ENCODE assay signal across 8 cellular contexts in genomic region chr2:196131949-196132925, GRCh38. TPM values are rescaled to one million over a fixed set of nuclear protein-coding genes. Genes with fewer than 3 reads are reported as not detected.
DNase-seq lines count a peak whose midpoint lies in the region; ATAC-seq and TF ChIP-seq lines count a peak whose summit lies in the region.

No MANE protein-coding gene starts in this region.

- H3K9me3 ChIP-seq in SJCRH30 (replicated peaks) (peaks cover 45% of the 10 kb centered on the region), stomach (peaks cover 34 to 75% (median 50%) of the 10 kb centered on the region in 4 donors)

- H3K4me3 ChIP-seq in SJCRH30 (no peak overlapping the region), stomach (no peak overlapping the region)

- peak; percentile 79 to 82 for DNase-seq in SJCRH30
- DNase-seq in stimulated activated CD4-positive, alpha-beta T cell treated with anti-CD3 and anti-CD28 coated beads, Interleukin-15, amount 100 ng/mL, for 24 hours = peak; percentile 61
- DNase-seq in type B pancreatic cell (ENCODE audit: extremely low spot score, unreplicated experiment) = no peak
- DNase-seq in NCI-H2081 treated with DMSO at 0.1 percent for 48 hours (lab: John Stamatoyannopoulos, UW) = no peak
- DNase-seq in stomach = no peak

- H3K4me1 ChIP-seq in SJCRH30 (no peaks in the 10 kb centered on the region), stomach (no peaks in the 10 kb centered on the region)

- no peak for TF ChIP-seq CTCF in type B pancreatic cell (conservative IDR thresholded peaks at IDR 0.05)
- TF ChIP-seq CTCF in stomach (IDR thresholded peaks at IDR 0.05) = no peak

- WGBS in stomach, 5 donors = 72 to 87% (median 80%) methylated on average over 5 of the region's 5 CpGs

- H3K27me3 Mint-ChIP-seq in activated naive CD8-positive, alpha-beta T cell = no peaks in the 10 kb centered on the region
- H3K27me3 Mint-ChIP-seq in type B pancreatic cell = no peaks in the 10 kb centered on the region

- H3K36me3 Mint-ChIP-seq in activated naive CD8-positive, alpha-beta T cell = peaks cover 57% of the 10 kb centered on the region
- H3K36me3 Mint-ChIP-seq in type B pancreatic cell = peaks cover 45% of the 10 kb centered on the region

- H3K27ac ChIP-seq in SJCRH30 (no peak overlapping the region), stomach (no peak overlapping the region)

- TF ChIP-seq EP300 in stomach (IDR thresholded peaks at IDR 0.05) = no peak

- H3K4me1 Mint-ChIP-seq in activated naive CD8-positive, alpha-beta T cell (ENCODE audit: low read depth) = peaks cover 19% of the 10 kb centered on the region
- H3K4me1 Mint-ChIP-seq in type B pancreatic cell (ENCODE audit: unreplicated experiment) = no peaks in the 10 kb centered on the region

- intact Hi-C loops in stomach (cut with DNase I; ENCODE audit: low total_unique reads) = no loop called here

- peaks cover 23% of the 10 kb centered on the region for H3K9me3 Mint-ChIP-seq in activated naive CD8-positive, alpha-beta T cell (ENCODE audit: low read depth)
- peaks cover 35% of the 10 kb centered on the region for H3K9me3 Mint-ChIP-seq in type B pancreatic cell

- ATAC-seq in GM18502 (IDR thresholded peaks at IDR 0.05; ENCODE audit: poor library complexity, unreplicated experiment) (peak; percentile 33), HG02885 (IDR thresholded peaks at IDR 0.05; ENCODE audit: poor library complexity, unreplicated experiment) (no peak)

- peak overlapping the region; percentile 30 for H3K4me3 Mint-ChIP-seq in activated naive CD8-positive, alpha-beta T cell
- H3K4me3 Mint-ChIP-seq in type B pancreatic cell = no peak overlapping the region

- TF ChIP-seq POLR2A in stomach (IDR thresholded peaks at IDR 0.05) = no peak

- no peaks in the 10 kb centered on the region for H3K27me3 ChIP-seq in SJCRH30
- no peaks in the 10 kb centered on the region for H3K27me3 ChIP-seq in stomach

- H3K36me3 ChIP-seq in SJCRH30 = peaks cover 49% of the 10 kb centered on the region
- H3K36me3 ChIP-seq in stomach = peaks cover 8 to 36% (median 24%) of the 10 kb centered on the region in 4 donors

- H3K27ac Mint-ChIP-seq in activated naive CD8-positive, alpha-beta T cell = peak overlapping the region; percentile 83
- H3K27ac Mint-ChIP-seq in type B pancreatic cell = no peak overlapping the region

RNA-seq across cellular contexts. Expression of gene STK17B, which starts 39.1 kb away (rescaled TPM):
- total RNA-seq in SJCRH30 (2014; rRNA removed; shearing (Covaris generic)) = 138 and 165 TPM in 2 replicates
- total RNA-seq in type B pancreatic cell (ENCODE audit: low replicate concordance) (20.0 and 27.2 TPM in 2 replicates), stomach (10 to 100 TPM in 4 of 5 donors, 1 to 10 TPM in 1; 9.3 to 76.4 (median 18.7) TPM)
- polyA plus RNA-seq in stomach = 1 to 10 TPM; 3.4 to 8.6 (median 7.9) TPM

Comparison
In these comparisons a context has a peak if more than half of its experiments do, and no peak if none do; other contexts are left out.
1. DNase-seq: peak in SJCRH30 (2 of 2) and stimulated activated CD4-positive, alpha-beta T cell treated with anti-CD3 and anti-CD28 coated beads, Interleukin-15, amount 100 ng/mL, for 24 hours (single experiment); none in type B pancreatic cell (single experiment), NCI-H2081 treated with DMSO at 0.1 percent for 48 hours (single experiment) and stomach (single experiment).